Comparison of ENCODE assay signal across 2 cellular contexts in genomic region chr2:138504092-138504491, GRCh38.
TF ChIP-seq lines count a peak whose summit lies in the region.

No MANE protein-coding gene starts in this region.

TF ChIP-seq in GM23338, 12 proteins besides CTCF, POLR2A, EP300 and RAD21:
- TF ChIP-seq JUNB (IDR thresholded peaks at IDR 0.05; ENCODE audit: unreplicated experiment), result no peak
- no peak for TF ChIP-seq ZNF331 (CRISPR knock-in tag; IDR thresholded peaks at IDR 0.05; ENCODE audit: low read depth)
- no peak for TF ChIP-seq REST (IDR thresholded peaks at IDR 0.05; ENCODE audit: unreplicated experiment)
- TF ChIP-seq ZNF114 (CRISPR knock-in tag; IDR thresholded peaks at IDR 0.05), result no peak
- TF ChIP-seq CREB1 (CRISPR knock-in tag; IDR thresholded peaks at IDR 0.05; ENCODE audit: low read depth), result no peak
- no peak for TF ChIP-seq ETS1 (IDR thresholded peaks at IDR 0.05)
- no peak for TF ChIP-seq EZH2phosphoT487 (IDR thresholded peaks at IDR 0.05; ENCODE audit: unreplicated experiment)
- no peak for TF ChIP-seq POLR2AphosphoS5 (IDR thresholded peaks at IDR 0.05; ENCODE audit: low read depth)
- no peak for TF ChIP-seq ZNF462 (CRISPR knock-in tag; IDR thresholded peaks at IDR 0.05)
- no peak for TF ChIP-seq STAT1 (IDR thresholded peaks at IDR 0.05; ENCODE audit: unreplicated experiment)
- TF ChIP-seq NANOG (IDR thresholded peaks at IDR 0.05; ENCODE audit: borderline replicate concordance), result no peak
- no peak for TF ChIP-seq EZH2 (IDR thresholded peaks at IDR 0.05; ENCODE audit: low read depth, unreplicated experiment)

TF ChIP-seq in GM12878, 131 proteins besides CTCF, POLR2A, EP300 and RAD21:
- TF ChIP-seq CHD4 (IDR thresholded peaks at IDR 0.05) (no peak), ZBTB40 (IDR thresholded peaks at IDR 0.05; ENCODE audit: borderline replicate concordance) (0 out of 2 replicates have a peak, but pooled peaks have one; percentile 2), SUZ12 (IDR thresholded peaks at IDR 0.05; ENCODE audit: unreplicated experiment) (no peak), FOXM1 (IDR thresholded peaks at IDR 0.05; ENCODE audit: low read depth, low read length) (no peak), CREM (IDR thresholded peaks at IDR 0.05; ENCODE audit: low read depth) (no peak), YY1 (IDR thresholded peaks at IDR 0.05; ENCODE audit: low read depth, low read length) (no peak)
